ENCODE assay signal across 10 cellular contexts in genomic region chr4:173243917-173244658, GRCh38.
A peak's percentile ranks its signal among the peaks of the same experiment; 100 is the strongest.
DNase-seq lines count a peak whose midpoint lies in the region; ATAC-seq and TF ChIP-seq lines count a peak whose summit lies in the region.
"Had no signal": no experiment of that assay in that cellular context is flagged by ENCODE, and none has a peak within 500 bp of the region (broad histone marks: within the 10 kb centered on the region; RNA-seq: fewer than 3 reads in every experiment).

No MANE protein-coding gene starts in this region.

- ATAC-seq in HG02678 (IDR thresholded peaks at IDR 0.05; ENCODE audit: unreplicated experiment), result peak; percentile 85
- peak; percentile 32 for ATAC-seq in mucosa of descending colon
- ATAC-seq in activated T-cell treated with anti-CD3 and anti-CD28 coated beads, Interleukin-2, amount 50 U/mL, for 4 hours, result no peak

- H3K36me3 ChIP-seq in Karpas-422 (ENCODE audit: insufficient read depth, low read length), result 0 out of 2 replicates have a peak, but pooled peaks cover under 1% of the 10 kb centered on the region
- no peaks in the 10 kb centered on the region for H3K36me3 ChIP-seq in mucosa of descending colon (ENCODE audit: low read depth)
- H3K36me3 ChIP-seq in MG63, result no peaks in the 10 kb centered on the region; the same call in 1 of the 2 replicates

- no peaks in the 10 kb centered on the region for H3K9me2 ChIP-seq in Karpas-422 (replicated peaks; ENCODE audit: insufficient read depth, low read length)

- no peaks in the 10 kb centered on the region for H3K9me3 Mint-ChIP-seq in activated T-cell treated with anti-CD3 and anti-CD28 coated beads, Interleukin-2, amount 50 U/mL, for 4 hours
- H3K9me3 Mint-ChIP-seq: activated naive CD4-positive, alpha-beta T cell treated with anti-CD3 and anti-CD28 coated beads, Interleukin-2, amount 50 U/mL, for 24 hours had no signal

- no peaks in the 10 kb centered on the region for H3K27me3 ChIP-seq in Karpas-422 (ENCODE audit: low read length)
- no peaks in the 10 kb centered on the region for H3K27me3 ChIP-seq in MG63

- H3K4me3 Mint-ChIP-seq in activated T-cell treated with anti-CD3 and anti-CD28 coated beads, Interleukin-2, amount 50 U/mL, for 4 hours, result no peak overlapping the region
- H3K4me3 Mint-ChIP-seq: activated naive CD4-positive, alpha-beta T cell treated with anti-CD3 and anti-CD28 coated beads, Interleukin-2, amount 50 U/mL, for 24 hours had no signal

- H3K9me3 ChIP-seq in Karpas-422 (ENCODE audit: low read length) (no peaks in the 10 kb centered on the region), mucosa of descending colon (no peaks in the 10 kb centered on the region), MG63 (no peaks in the 10 kb centered on the region)

- H3K4me3 ChIP-seq in Karpas-422 (ENCODE audit: low read length), result peak overlapping the region; percentile 38; the same call in 1 of the 2 replicates
- no peak overlapping the region for H3K4me3 ChIP-seq in mucosa of descending colon
- H3K4me3 ChIP-seq in MG63, result no peak overlapping the region

- DNase-seq in DMS53 (lab: John Stamatoyannopoulos, UW) (peak; percentile 51), DMS53 treated with DMSO at 0.1 percent for 48 hours (lab: John Stamatoyannopoulos, UW; ENCODE audit: unreplicated experiment) (no peak), Karpas-422 (no peak), mucosa of descending colon (no peak), MG63 (no peak)
- no peak for DNase-seq in activated CD8-positive, alpha-beta memory T cell treated with anti-CD3 and anti-CD28 coated beads, Interleukin-2, amount 50 U/mL, for 4 hours
- no peak for DNase-seq in activated T-cell treated with anti-CD3 and anti-CD28 coated beads, Interleukin-2, amount 50 U/mL, for 4 hours

- no peaks in the 10 kb centered on the region for H3K27me3 Mint-ChIP-seq in activated T-cell treated with anti-CD3 and anti-CD28 coated beads, Interleukin-2, amount 50 U/mL, for 4 hours (ENCODE audit: low read depth)
- H3K27me3 Mint-ChIP-seq: activated naive CD4-positive, alpha-beta T cell treated with anti-CD3 and anti-CD28 coated beads, Interleukin-2, amount 50 U/mL, for 24 hours had no signal

- H3K4me1 ChIP-seq in Karpas-422 (ENCODE audit: low read length) (peaks cover 95% of the 10 kb centered on the region), mucosa of descending colon (ENCODE audit: low read depth) (peaks cover 3% of the 10 kb centered on the region)

- intact Hi-C loops in mucosa of descending colon (cut with DNase I, micrococcal nuclease), result no loop called here

- H2AFZ ChIP-seq in Karpas-422 (ENCODE audit: low read length), result no peak overlapping the region

- peak overlapping the region; percentile 87 for H3K4me2 ChIP-seq in Karpas-422 (ENCODE audit: low read depth, low read length, poor library complexity, severe bottlenecking)

- peak overlapping the region; percentile 99 for H3K27ac ChIP-seq in Karpas-422 (ENCODE audit: low read length)
- H3K27ac ChIP-seq: 22Rv1 had no signal

- peaks cover 89% of the 10 kb centered on the region for H3K79me2 ChIP-seq in Karpas-422 (ENCODE audit: low read length)

- H3K36me3 Mint-ChIP-seq in activated T-cell treated with anti-CD3 and anti-CD28 coated beads, Interleukin-2, amount 50 U/mL, for 4 hours (ENCODE audit: insufficient read depth), result peaks cover 7% of the 10 kb centered on the region
- H3K36me3 Mint-ChIP-seq: activated naive CD4-positive, alpha-beta T cell treated with anti-CD3 and anti-CD28 coated beads, Interleukin-2, amount 50 U/mL, for 24 hours had no signal

- peaks cover 27% of the 10 kb centered on the region for H3K4me1 Mint-ChIP-seq in activated T-cell treated with anti-CD3 and anti-CD28 coated beads, Interleukin-2, amount 50 U/mL, for 4 hours (ENCODE audit: low read depth)

- no peak for TF ChIP-seq CTCF in mucosa of descending colon (IDR thresholded peaks at IDR 0.05)

- H3K9ac ChIP-seq in Karpas-422 (ENCODE audit: low read length), result peak overlapping the region; percentile 43

- no peaks in the 10 kb centered on the region for H4K20me1 ChIP-seq in Karpas-422 (ENCODE audit: insufficient read depth, low read depth, low read length)

Comparison
In these comparisons a context has a peak if more than half of its experiments do, and no peak if none do; other contexts are left out.
1. ATAC-seq: peak in HG02678 (single experiment) and mucosa of descending colon (single experiment); none in activated T-cell treated with anti-CD3 and anti-CD28 coated beads, Interleukin-2, amount 50 U/mL, for 4 hours (0 of 2).